Comparison of ENCODE assay signal across 24 cellular contexts in genomic region chr5:124752854-124753720, GRCh38. TPM values are rescaled to one million over a fixed set of nuclear protein-coding genes. Genes with fewer than 3 reads are reported as not detected.
DNase-seq lines count a peak whose midpoint lies in the region; ATAC-seq, FAIRE-seq and TF ChIP-seq lines count a peak whose summit lies in the region.
"Had no signal": no experiment of that assay in that cellular context is flagged by ENCODE, and none has a peak within 500 bp of the region (broad histone marks: within the 10 kb centered on the region; RNA-seq: fewer than 3 reads in every experiment).

No MANE protein-coding gene starts in this region.

- CTCF ChIA-PET in MCF 10A (lab: Yijun Ruan, JAX) (interaction anchor here (0.6 kb wide), 1 partner anchor 36 kb away, joined by 4 read pairs; no protein-coding TSS in a partner anchor), OCI-LY7 (lab: Charles Lee; ENCODE audit: unreplicated experiment) (no interaction called here), H1 (lab: Charles Lee; ENCODE audit: partially characterized antibody) (no interaction called here)

- no peak overlapping the region for H2BK5ac ChIP-seq in H1 (ENCODE audit: low read depth, low read length)

- peak overlapping the region; percentile 77; the same call in 1 of the 2 replicates for H3K4me2 ChIP-seq in OCI-LY7 (ENCODE audit: low read length)
- H3K4me2 ChIP-seq in H1 (ENCODE audit: insufficient read depth in 1 of 2, low read depth in 2 of 2, low read length in 2 of 2) = no peak overlapping the region

- H3K9me3 Mint-ChIP-seq in MCF 10A (ENCODE audit: unreplicated experiment) = no peaks in the 10 kb centered on the region
- H3K9me3 Mint-ChIP-seq: CD4-positive, alpha-beta T cell had no signal

- H3K27me3 Mint-ChIP-seq in MCF 10A (ENCODE audit: insufficient read depth, unreplicated experiment) = no peaks in the 10 kb centered on the region
- H3K27me3 Mint-ChIP-seq: IgD-negative memory B cell had no signal

- ATAC-seq in GM19463 (IDR thresholded peaks at IDR 0.05; ENCODE audit: unreplicated experiment) (no peak), HG03565 (IDR thresholded peaks at IDR 0.05; ENCODE audit: unreplicated experiment) (no peak)

- no peak overlapping the region for H3K4me3 Mint-ChIP-seq in MCF 10A (ENCODE audit: unreplicated experiment)
- H3K4me3 Mint-ChIP-seq: CD4-positive, alpha-beta T cell had no signal

- H3K79me1 ChIP-seq in H1 (ENCODE audit: low read depth, low read length) = no peaks in the 10 kb centered on the region

- FAIRE-seq in H1 (lab: Jason Lieb, UNC) = no peak
- FAIRE-seq: GM12892, GM18507 had no signal

- H3K23me2 ChIP-seq in H1 (ENCODE audit: low read depth, low read length) = peaks cover 4% of the 10 kb centered on the region

- no peak for TF ChIP-seq RAD21 in H1 (IDR thresholded peaks at IDR 0.05 in 1 of 2, conservative IDR thresholded peaks at IDR 0.05 in 1 of 2; ENCODE audit: low read depth in 2 of 2, low read length in 2 of 2)

- no peak overlapping the region for H3K56ac ChIP-seq in H1 (replicated peaks; ENCODE audit: insufficient read length, low read depth, low read length)

- H2BK15ac ChIP-seq in H1 (ENCODE audit: low read length) = no peak overlapping the region; the same call in 1 of the 2 replicates

- H3K9ac ChIP-seq in H1 (replicated peaks in 1 of 4; ENCODE audit: extremely low read depth in 1 of 4, low read depth in 3 of 4, low read length in 3 of 4) = no peak overlapping the region

- H3K36me3 Mint-ChIP-seq in MCF 10A (ENCODE audit: insufficient read depth, unreplicated experiment) = peaks cover 4% of the 10 kb centered on the region
- H3K36me3 Mint-ChIP-seq: IgD-negative memory B cell had no signal

- no peak overlapping the region for H4K91ac ChIP-seq in H1 (replicated peaks; ENCODE audit: insufficient read length, low read length)

- TF ChIP-seq EP300 in H1 (IDR thresholded peaks at IDR 0.05; ENCODE audit: borderline replicate concordance in 1 of 2, low read depth in 2 of 2, low read length in 2 of 2) = no peak

- POLR2A ChIA-PET in MCF 10A (lab: Yijun Ruan, JAX) = interaction anchor here (2.1 kb wide), 1 partner anchor 72 kb away, joined by 6 read pairs; no protein-coding TSS in a partner anchor
- POLR2A ChIA-PET in OCI-LY7 (lab: Charles Lee) = no interaction called here
- POLR2A ChIA-PET in H1 (lab: Charles Lee; ENCODE audit: partially characterized antibody) = no interaction called here

- no peak overlapping the region for H3K23ac ChIP-seq in H1 (ENCODE audit: insufficient read length)

- no peak overlapping the region for H3K4ac ChIP-seq in H1 (replicated peaks; ENCODE audit: insufficient read length, low read depth, low read length)

- H2AFZ ChIP-seq in OCI-LY7 (ENCODE audit: low read length) (peak overlapping the region; percentile 98; the same call in 1 of the 2 replicates), H1 (ENCODE audit: low read length) (no peak overlapping the region)

- H3K79me2 ChIP-seq in OCI-LY7 (ENCODE audit: insufficient read depth, low read depth, low read length) (0 out of 2 replicates have a peak, but pooled peaks cover under 1% of the 10 kb centered on the region), H1 (ENCODE audit: control insufficient read depth in 1 of 2, insufficient read depth in 2 of 2, low read length in 2 of 2) (peaks cover 0 to 4% of the 10 kb centered on the region in 2 experiments; a peak in 2 of 4 replicates)

- no peak overlapping the region for H4K8ac ChIP-seq in H1 (ENCODE audit: extremely low read depth, insufficient read depth, low read length)

- BruUV-seq in MCF 10A (replicated peaks; lab: Mats Ljungman, UMichigan) (no TSS peak), OCI-LY7 (replicated peaks; lab: Mats Ljungman, UMichigan) (no TSS peak)

- H4K5ac ChIP-seq in H1 (ENCODE audit: insufficient read length, low read depth, low read length) = no peak overlapping the region

- H3K36me3 ChIP-seq in breast epithelium (no peaks in the 10 kb centered on the region), OCI-LY7 (ENCODE audit: insufficient read depth, low read length) (no peaks in the 10 kb centered on the region), H1 (ENCODE audit: control insufficient read depth in 2 of 4, insufficient read depth in 4 of 4, low read length in 3 of 4) (no peaks in the 10 kb centered on the region)
- H3K36me3 ChIP-seq: Peyer's patch, SJSA1 had no signal

- no peak for TF ChIP-seq CTCF in MCF 10A (IDR thresholded peaks at IDR 0.05; ENCODE audit: unreplicated experiment)
- no peak for TF ChIP-seq CTCF in breast epithelium (IDR thresholded peaks at IDR 0.05)
- TF ChIP-seq CTCF in OCI-LY7 (conservative IDR thresholded peaks at IDR 0.05; ENCODE audit: low read length) = no peak
- TF ChIP-seq CTCF in H1 (IDR thresholded peaks at IDR 0.05; ENCODE audit: control extremely low read depth in 1 of 3, insufficient read depth in 1 of 3, low read depth in 1 of 3, low read length in 3 of 3) = no peak

- no peak overlapping the region for H3K27ac ChIP-seq in breast epithelium
- no peak overlapping the region for H3K27ac ChIP-seq in OCI-LY7 (ENCODE audit: low read depth, low read length, poor library complexity, severe bottlenecking)
- H3K27ac ChIP-seq in H1 (ENCODE audit: low read depth, low read length) = no peak overlapping the region
- H3K27ac ChIP-seq: HL-60, Peyer's patch, SJSA1 had no signal

- H3K4me3 ChIP-seq in breast epithelium = no peak overlapping the region
- H3K4me3 ChIP-seq in OCI-LY7 (ENCODE audit: low read depth, low read length, poor library complexity, severe bottlenecking) = no peak overlapping the region
- no peak overlapping the region for H3K4me3 ChIP-seq in H1 (ENCODE audit: extremely low read depth in 1 of 4, insufficient read depth in 2 of 4, low read depth in 3 of 4, low read length in 4 of 4)
- H3K4me3 ChIP-seq: Peyer's patch, SJSA1 had no signal

- peak; percentile 35 for DNase-seq in MCF 10A (ENCODE audit: unreplicated experiment)
- no peak for DNase-seq in breast epithelium (ENCODE audit: low spot score in 2 of 2)
- DNase-seq in OCI-LY7 (ENCODE audit: low spot score) = no peak
- DNase-seq in H1 (ENCODE audit: low read depth in 1 of 2, low spot score in 2 of 2) = no peak
- no peak for DNase-seq in GM03348 (ENCODE audit: low spot score)
- DNase-seq in NCI-H1694 treated with DMSO at 0.1 percent for 48 hours (lab: John Stamatoyannopoulos, UW) = no peak
- DNase-seq: Caco-2; CD4-positive, alpha-beta T cell; H7; Kasumi-1; NCI-H1092 treated with DMSO at 0.1 percent for 48 hours; NCI-H187; NCI-H2107; NCI-H345; NCI-H524 treated with DMSO at 0.1 percent for 48 hours; Peyer's patch; SW 1271 had no signal

- H4K20me1 ChIP-seq in OCI-LY7 (ENCODE audit: insufficient read depth, low read length) = no peaks in the 10 kb centered on the region
- H4K20me1 ChIP-seq in H1 (replicated peaks in 1 of 2; ENCODE audit: control insufficient read depth in 1 of 2, insufficient read depth in 2 of 2, low read length in 2 of 2) = no peaks in the 10 kb centered on the region

- H3K4me1 Mint-ChIP-seq in MCF 10A (ENCODE audit: insufficient read depth, unreplicated experiment) = peaks cover 10% of the 10 kb centered on the region

- 0 out of 2 replicates have a peak overlapping the region, but pooled peaks have one; percentile 65 for H3K18ac ChIP-seq in H1 (ENCODE audit: extremely low read depth, low read length)

- H2BK20ac ChIP-seq in H1 (ENCODE audit: low read length) = peak overlapping the region; percentile 64

- 0 out of 2 replicates have a peak overlapping the region, but pooled peaks have one; percentile 61 for H2AK5ac ChIP-seq in H1 (ENCODE audit: low read depth, low read length)

- H3K27ac Mint-ChIP-seq in MCF 10A (ENCODE audit: low read depth, unreplicated experiment) = no peak overlapping the region
- H3K27ac Mint-ChIP-seq: CD4-positive, alpha-beta T cell; IgD-negative memory B cell had no signal

- no peak overlapping the region for H2BK12ac ChIP-seq in H1 (ENCODE audit: low read depth, low read length)

- H3K27me3 ChIP-seq in breast epithelium (no peaks in the 10 kb centered on the region), H1 (replicated peaks in 1 of 4; ENCODE audit: control insufficient read depth in 3 of 4, extremely low read depth in 1 of 4, insufficient read depth in 3 of 4, low read length in 3 of 4) (no peaks in the 10 kb centered on the region)
- H3K27me3 ChIP-seq: Peyer's patch, SJSA1 had no signal

- no peak overlapping the region for H2BK120ac ChIP-seq in H1 (replicated peaks; ENCODE audit: low read depth, low read length)

- no peak overlapping the region for H3K14ac ChIP-seq in H1 (ENCODE audit: insufficient read length)

- WGBS in H1 (ENCODE audit: extremely low coverage in 1 of 2, insufficient coverage in 1 of 2, insufficient read length in 1 of 2, insufficient replicate concordance in 2 of 2, low coverage in 1 of 2, low lambda C conversion rate in 2 of 2, missing lambda C conversion rate in 1 of 2), 2 experiments = 91% methylated on average over 6 of the region's 6 CpGs; no CpG with 5 or more reads in 1 of the 2 experiments

- no peaks in the 10 kb centered on the region for H3K9me2 ChIP-seq in OCI-LY7 (ENCODE audit: insufficient read depth, low read length)

- intact Hi-C loops in MCF 10A (cut with micrococcal nuclease) (no loop called here), breast epithelium (cut with DNase I; ENCODE audit: low total_unique reads) (no loop called here), OCI-LY7 (cut with micrococcal nuclease; ENCODE audit: unreplicated experiment) (no loop called here)

- TF ChIP-seq POLR2A in breast epithelium (IDR thresholded peaks at IDR 0.05) = no peak
- no peak for TF ChIP-seq POLR2A in H1 (IDR thresholded peaks at IDR 0.05; ENCODE audit: control extremely low read depth in 1 of 2, low read depth in 2 of 2, low read length in 2 of 2)

- peaks cover 0 to 6% of the 10 kb centered on the region in 2 donors for H3K4me1 ChIP-seq in breast epithelium
- peaks cover 41% of the 10 kb centered on the region for H3K4me1 ChIP-seq in OCI-LY7 (ENCODE audit: insufficient read depth, low read length, poor library complexity, severe bottlenecking)
- H3K4me1 ChIP-seq in H1 (replicated peaks in 1 of 4; ENCODE audit: control insufficient read depth in 3 of 4, insufficient read depth in 4 of 4, low read length in 3 of 4) = peaks cover 0 to 19% (median 8%) of the 10 kb centered on the region in 4 experiments; a peak in 5 of 7 replicates

- H3K9me3 ChIP-seq in breast epithelium (no peaks in the 10 kb centered on the region), OCI-LY7 (ENCODE audit: low read length) (no peaks in the 10 kb centered on the region), H1 (ENCODE audit: insufficient read depth in 2 of 2, low read depth in 1 of 2, low read length in 1 of 2) (no peaks in the 10 kb centered on the region)
- H3K9me3 ChIP-seq: Caco-2, Peyer's patch, SJSA1 had no signal

RNA-seq across cellular contexts. Expression of gene ZNF608, which starts 6.6 kb away (rescaled TPM):
- total RNA-seq in MCF 10A (2022) (8.4 and 10.4 TPM in 2 replicates), breast epithelium (10 to 100 TPM; 15.7 to 82.1 (median 58.7) TPM), OCI-LY7 (2022) (58.8 and 61.4 TPM in 2 replicates)
- total RNA-seq in OCI-LY7 (2014; rRNA removed; shearing (Covaris generic)) = 22.6 and 25.7 TPM in 2 replicates
- 40.4 and 40.8 TPM in 2 replicates for total RNA-seq in H1 (2021; fragmentation: NEBNext Ultra II Directional; extraction: Animal tissue kit (Norgen Biotek cat#: 25700))
- polyA plus RNA-seq in H1 (2011; rRNA removed) = 13.3 and 17.2 TPM in 2 replicates
- polyA plus RNA-seq in H1 (2011; cell fraction: cytosol; rRNA removed) = 21.6 TPM
- 22.2 TPM for polyA plus RNA-seq in H1 (2011; cell fraction: nucleus; rRNA removed)
- polyA plus RNA-seq in H1 (2012, experiment 1 of 2) = 26.7 to 29.8 TPM (median 28.7 TPM) in 4 replicates
- polyA plus RNA-seq in H1 (2012, experiment 2 of 2) = 2.2 TPM
- 27.0 TPM for polyA plus RNA-seq in H1 (2013, experiment 1 of 2)
- 23.0 TPM for polyA plus RNA-seq in H1 (2013, experiment 2 of 2)
- polyA minus RNA-seq in H1 (2011; rRNA and poly(A)+ RNA removed) = 38.1 and 43.4 TPM in 2 replicates
- 17.6 TPM for polyA minus RNA-seq in H1 (2011; cell fraction: cytosol; rRNA and poly(A)+ RNA removed)
- 69.6 TPM for polyA minus RNA-seq in H1 (2011; cell fraction: nucleus; rRNA and poly(A)+ RNA removed)
